Comparison of ENCODE assay signal across 8 cellular contexts in the genomic region with DNA sequence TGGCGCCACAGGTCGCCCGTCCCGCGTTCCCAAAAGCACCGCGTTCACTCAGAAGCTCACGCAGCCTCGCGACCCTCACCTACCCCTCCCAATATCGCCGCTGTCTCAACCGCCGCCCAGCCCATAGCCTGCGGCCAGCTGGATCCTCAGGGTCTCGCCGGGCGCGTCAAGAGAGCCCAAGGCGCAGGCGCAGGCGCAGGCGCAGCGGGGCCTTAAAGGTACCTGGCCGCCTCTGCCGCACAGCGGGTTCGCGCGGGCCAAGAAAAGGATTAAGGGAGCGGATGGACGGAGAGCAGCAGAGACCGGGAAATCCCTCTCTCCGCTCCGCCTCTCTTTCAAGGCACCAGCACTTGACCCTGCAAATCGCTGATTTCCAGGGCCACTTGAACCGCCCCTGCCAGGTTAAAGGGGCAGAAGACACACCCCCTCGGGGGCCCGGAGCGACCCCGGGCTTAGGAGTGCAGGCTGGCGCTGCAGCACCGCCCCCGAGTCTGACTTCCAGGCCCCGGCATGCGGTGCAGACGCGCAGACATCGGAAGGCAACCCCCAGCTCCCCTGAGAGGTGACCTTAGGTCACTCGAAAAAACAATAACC. TPM values are rescaled to one million over a fixed set of nuclear protein-coding genes. Genes with fewer than 3 reads are reported as not detected.
DNase-seq lines count a peak whose midpoint lies in the region; ATAC-seq and TF ChIP-seq lines count a peak whose summit lies in the region.

A gene with protein sequence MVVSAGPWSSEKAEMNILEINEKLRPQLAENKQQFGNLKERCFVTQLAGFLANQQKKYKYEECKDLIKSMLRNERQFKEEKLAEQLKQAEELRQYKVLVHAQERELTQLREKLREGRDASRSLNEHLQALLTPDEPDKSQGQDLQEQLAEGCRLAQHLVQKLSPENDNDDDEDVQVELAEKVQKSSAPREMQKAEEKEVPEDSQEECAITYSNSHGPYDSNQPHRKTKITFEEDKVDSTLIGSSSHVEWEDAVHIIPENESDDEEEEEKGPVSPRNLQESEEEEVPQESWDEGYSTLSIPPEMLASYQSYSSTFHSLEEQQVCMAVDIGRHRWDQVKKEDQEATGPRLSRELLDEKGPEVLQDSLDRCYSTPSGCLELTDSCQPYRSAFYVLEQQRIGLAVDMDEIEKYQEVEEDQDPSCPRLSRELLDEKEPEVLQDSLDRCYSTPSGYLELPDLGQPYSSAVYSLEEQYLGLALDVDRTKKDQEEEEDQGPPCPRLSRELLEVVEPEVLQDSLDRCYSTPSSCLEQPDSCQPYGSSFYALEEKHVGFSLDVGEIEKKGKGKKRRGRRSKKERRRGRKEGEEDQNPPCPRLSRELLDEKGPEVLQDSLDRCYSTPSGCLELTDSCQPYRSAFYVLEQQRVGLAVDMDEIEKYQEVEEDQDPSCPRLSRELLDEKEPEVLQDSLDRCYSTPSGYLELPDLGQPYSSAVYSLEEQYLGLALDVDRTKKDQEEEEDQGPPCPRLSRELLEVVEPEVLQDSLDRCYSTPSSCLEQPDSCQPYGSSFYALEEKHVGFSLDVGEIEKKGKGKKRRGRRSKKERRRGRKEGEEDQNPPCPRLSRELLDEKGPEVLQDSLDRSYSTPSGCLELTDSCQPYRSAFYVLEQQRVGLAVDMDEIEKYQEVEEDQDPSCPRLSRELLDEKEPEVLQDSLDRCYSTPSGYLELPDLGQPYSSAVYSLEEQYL (N-terminal part only) (minus strand): TSS at position 168 of the 594 bp plus-strand sequence. CDS start 20,331 bp downstream, outside the sequence.

- H4K20me1 ChIP-seq in OCI-LY3 (ENCODE audit: insufficient read depth, low read length): no peaks in the 10 kb centered on the region

- peaks cover 5% of the 10 kb centered on the region for H3K9me3 ChIP-seq in OCI-LY3 (ENCODE audit: insufficient read depth, low read length)
- no peaks in the 10 kb centered on the region for H3K9me3 ChIP-seq in mucosa of stomach (ENCODE audit: control insufficient read depth, low read length)

- H3K27ac ChIP-seq in OCI-LY3 (ENCODE audit: low read length): no peak within 1 kb of the TSS

- peak within 1 kb of the TSS; percentile 92 for H2AFZ ChIP-seq in OCI-LY3 (ENCODE audit: low read depth, low read length)

- no peak for TF ChIP-seq CTCF in OCI-LY3 (IDR thresholded peaks at IDR 0.05; ENCODE audit: low read depth, low read length)
- TF ChIP-seq CTCF in epithelial cell of proximal tubule (conservative IDR thresholded peaks at IDR 0.05; ENCODE audit: low read depth, low read length): no peak

- no peaks in the 10 kb centered on the region for H3K36me3 ChIP-seq in OCI-LY3 (replicated peaks; ENCODE audit: low read depth, low read length)
- H3K36me3 ChIP-seq in mucosa of stomach (ENCODE audit: control insufficient read depth, insufficient read depth, low read length): no peaks in the 10 kb centered on the region

- H3K4me1 ChIP-seq in OCI-LY3 (ENCODE audit: low read length) (peaks cover 4% of the 10 kb centered on the region; the same call in 1 of the 2 replicates), mucosa of stomach (ENCODE audit: control insufficient read depth, insufficient read depth, low read length) (peaks cover 4% of the 10 kb centered on the region)

- ATAC-seq in GM21367 (IDR thresholded peaks at IDR 0.05; ENCODE audit: unreplicated experiment): peak; percentile 93

- H3K4me3 ChIP-seq in OCI-LY3 (ENCODE audit: low read length) (peak within 1 kb of the TSS; percentile 89), epithelial cell of proximal tubule (ENCODE audit: low read depth, low read length) (peak within 1 kb of the TSS; percentile 60), mucosa of stomach (ENCODE audit: low read length) (peak within 1 kb of the TSS; percentile 50)

- no peaks in the 10 kb centered on the region for H3K79me2 ChIP-seq in OCI-LY3 (ENCODE audit: low read length)

- peak; percentile 79 for DNase-seq in COLO829 (ENCODE audit: low spot score)
- peak; percentile 45 for DNase-seq in HT-29 (ENCODE audit: low spot score)
- DNase-seq in activated T-cell treated with anti-CD3 and anti-CD28 coated beads for 24 hours (ENCODE audit: low read depth): peak; percentile 68
- peak; percentile 2 for DNase-seq in epithelial cell of proximal tubule (ENCODE audit: low read depth)
- peak; percentile 75 for DNase-seq in stimulated activated CD8-positive, alpha-beta memory T cell treated with anti-CD3 and anti-CD28 coated beads, Interleukin-4, amount 100 ng/mL, for 24 hours (ENCODE audit: low read depth)

- H3K9ac ChIP-seq in OCI-LY3 (ENCODE audit: low read length) (peak within 1 kb of the TSS; percentile 65), mucosa of stomach (ENCODE audit: low read length) (peak within 1 kb of the TSS; percentile 53)

- H3K27me3 ChIP-seq in OCI-LY3 (ENCODE audit: low read depth, low read length): peaks cover 4% of the 10 kb centered on the region; the same call in 1 of the 2 replicates
- peaks cover 19% of the 10 kb centered on the region for H3K27me3 ChIP-seq in mucosa of stomach (ENCODE audit: control insufficient read depth, insufficient read depth, low read length)

- peak within 1 kb of the TSS; percentile 95 for H3K4me2 ChIP-seq in OCI-LY3 (ENCODE audit: low read length)

RNA-seq across cellular contexts. Expression of the gene that starts here (rescaled TPM):
- total RNA-seq in HT-29 (2014; rRNA removed; shearing (Covaris generic)): 0.38 and 0.39 TPM in 2 replicates
- 1.0 and 1.9 TPM in 2 replicates for total RNA-seq in epithelial cell of proximal tubule

Comparison
In these comparisons a context has a peak if more than half of its experiments do, and no peak if none do; other contexts are left out.
1. Peak in DNase-seq in HT-29; RNA of the gene not detected or under 1 TPM.
2. DNase-seq: peak in every context shown above with its lines; median percentile 79 in COLO829; 75 in stimulated activated CD8-positive, alpha-beta memory T cell treated with anti-CD3 and anti-CD28 coated beads, Interleukin-4, amount 100 ng/mL, for 24 hours; 68 in activated T-cell treated with anti-CD3 and anti-CD28 coated beads for 24 hours; 45 in HT-29; 2 in epithelial cell of proximal tubule.